Comparison of ENCODE assay signal across 10 cellular contexts in the genomic region with DNA sequence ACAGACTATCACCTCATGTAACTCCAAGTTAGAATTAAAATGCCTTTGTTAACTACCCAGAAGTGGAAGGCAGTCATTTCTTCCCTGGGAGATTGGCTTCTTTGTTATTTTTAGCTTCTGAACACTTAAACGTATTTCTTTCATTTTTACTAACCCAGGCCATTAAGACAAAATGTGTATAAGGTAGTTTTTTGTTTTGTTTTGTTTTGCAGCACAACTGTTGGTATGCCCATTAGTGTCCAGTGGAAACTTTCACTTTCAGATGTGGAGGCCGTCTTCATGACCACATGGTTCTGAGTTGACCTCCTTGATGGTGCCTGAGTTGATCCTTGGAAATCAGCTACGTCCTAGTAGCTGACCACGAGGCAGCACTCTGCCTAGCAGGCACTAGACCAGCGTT.
DNase-seq lines count a peak whose midpoint lies in the region; ATAC-seq, FAIRE-seq and TF ChIP-seq lines count a peak whose summit lies in the region.
"Had no signal": no experiment of that assay in that cellular context is flagged by ENCODE, and none has a peak within 500 bp of the region (broad histone marks: within the 10 kb centered on the region; RNA-seq: fewer than 3 reads in every experiment).

No MANE protein-coding gene starts in this region.

- WGBS in esophagus squamous epithelium, 2 donors, result 80 to 90% methylated on average over 5 of the region's 5 CpGs

- H3K4me1 ChIP-seq in mucosa of descending colon (ENCODE audit: low read depth) (peaks cover 6% of the 10 kb centered on the region), esophagus squamous epithelium (peaks cover 0 to 12% (median 0%) of the 10 kb centered on the region in 3 donors)

- ATAC-seq in GM18517 (IDR thresholded peaks at IDR 0.05; ENCODE audit: unreplicated experiment) (peak; percentile 57), GM21717 (IDR thresholded peaks at IDR 0.05; ENCODE audit: unreplicated experiment) (peak; percentile 43), HG03378 (IDR thresholded peaks at IDR 0.05; ENCODE audit: unreplicated experiment) (peak; percentile 68), mucosa of descending colon (peak; percentile 26)
- ATAC-seq: natural killer cell treated with Interleukin-12 subunit alpha and Interleukin-12 subunit beta and Interleukin-15 and Interleukin-18, amount 100 ng/mL, for 72 hours had no signal

- intact Hi-C loops in mucosa of descending colon (cut with DNase I, micrococcal nuclease) (no loop called here), esophagus squamous epithelium (cut with DNase I) (no loop called here)

- no peak overlapping the region for H3K27ac ChIP-seq in esophagus squamous epithelium

- no peak for DNase-seq in mucosa of descending colon
- DNase-seq in NCI-H82 treated with DMSO at 0.1 percent for 48 hours (lab: John Stamatoyannopoulos, UW; ENCODE audit: unreplicated experiment), result no peak
- no peak for DNase-seq in NOMO-1 treated with dmso at 0.1 percent for 144 hours (lab: John Stamatoyannopoulos, UW; ENCODE audit: unreplicated experiment)
- DNase-seq in esophagus squamous epithelium (lab: John Stamatoyannopoulos, UW), result no peak
- no peak for DNase-seq in urothelium cell line (ENCODE audit: low spot score)
- DNase-seq: erythroblast had no signal

- TF ChIP-seq CTCF in mucosa of descending colon (IDR thresholded peaks at IDR 0.05) (no peak), esophagus squamous epithelium (IDR thresholded peaks at IDR 0.05) (no peak)

- no peak for FAIRE-seq in urothelium cell line (lab: Jason Lieb, UNC)

- H3K27me3 ChIP-seq in esophagus squamous epithelium, result no peaks in the 10 kb centered on the region

- TF ChIP-seq POLR2A in esophagus squamous epithelium (IDR thresholded peaks at IDR 0.05), result no peak

- no peaks in the 10 kb centered on the region for H3K9me3 ChIP-seq in mucosa of descending colon
- H3K9me3 ChIP-seq in esophagus squamous epithelium, result no peaks in the 10 kb centered on the region

- H3K36me3 ChIP-seq in mucosa of descending colon (ENCODE audit: low read depth) (no peaks in the 10 kb centered on the region), esophagus squamous epithelium (no peaks in the 10 kb centered on the region)

- H3K4me3 ChIP-seq in mucosa of descending colon (no peak overlapping the region), esophagus squamous epithelium (no peak overlapping the region)
